8 cellular contexts compared by ENCODE assay signal in the genomic region with DNA sequence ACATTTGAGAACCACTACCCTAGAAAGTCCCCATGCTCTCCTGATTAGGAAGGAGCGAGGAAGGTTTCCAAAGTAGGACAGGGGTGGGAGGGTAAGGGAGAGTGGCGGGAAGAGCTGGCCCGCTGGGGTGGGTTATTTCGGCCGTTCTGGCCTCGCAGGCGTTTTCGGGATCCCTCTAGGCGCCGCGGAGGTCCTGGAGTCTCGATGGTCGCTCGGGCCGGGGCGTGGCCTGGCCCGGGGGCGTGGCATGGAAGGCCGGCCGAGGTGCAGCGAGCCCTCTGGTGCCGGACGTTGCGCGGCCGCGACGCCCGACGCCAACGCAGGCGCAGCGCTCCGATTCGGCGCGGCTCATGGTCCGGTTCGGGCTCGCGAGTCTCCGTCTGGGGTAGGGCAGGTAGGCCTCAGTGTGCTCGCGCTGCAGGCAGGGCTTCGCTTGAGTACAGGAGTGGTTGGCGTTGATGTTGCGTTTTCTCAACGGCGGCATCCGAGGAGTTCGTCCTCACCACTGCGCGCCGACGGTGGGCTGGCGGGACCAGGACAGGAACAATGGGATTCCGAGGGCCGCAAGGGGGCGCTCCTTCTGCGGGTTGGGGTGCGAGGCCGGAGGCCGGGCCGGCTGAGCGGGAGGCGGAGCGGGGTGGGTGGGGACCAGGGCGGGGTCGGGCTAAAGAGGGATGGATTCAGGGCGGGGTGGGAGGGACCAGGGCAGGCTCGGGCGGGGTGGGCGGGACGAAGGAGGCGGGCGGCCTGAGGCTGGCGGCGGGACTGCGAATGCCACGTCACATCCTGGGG. TPM values are rescaled to one million over a fixed set of nuclear protein-coding genes. Genes with fewer than 3 reads are reported as not detected.
DNase-seq lines count a peak whose midpoint lies in the region; ATAC-seq, FAIRE-seq and TF ChIP-seq lines count a peak whose summit lies in the region.

A gene with protein sequence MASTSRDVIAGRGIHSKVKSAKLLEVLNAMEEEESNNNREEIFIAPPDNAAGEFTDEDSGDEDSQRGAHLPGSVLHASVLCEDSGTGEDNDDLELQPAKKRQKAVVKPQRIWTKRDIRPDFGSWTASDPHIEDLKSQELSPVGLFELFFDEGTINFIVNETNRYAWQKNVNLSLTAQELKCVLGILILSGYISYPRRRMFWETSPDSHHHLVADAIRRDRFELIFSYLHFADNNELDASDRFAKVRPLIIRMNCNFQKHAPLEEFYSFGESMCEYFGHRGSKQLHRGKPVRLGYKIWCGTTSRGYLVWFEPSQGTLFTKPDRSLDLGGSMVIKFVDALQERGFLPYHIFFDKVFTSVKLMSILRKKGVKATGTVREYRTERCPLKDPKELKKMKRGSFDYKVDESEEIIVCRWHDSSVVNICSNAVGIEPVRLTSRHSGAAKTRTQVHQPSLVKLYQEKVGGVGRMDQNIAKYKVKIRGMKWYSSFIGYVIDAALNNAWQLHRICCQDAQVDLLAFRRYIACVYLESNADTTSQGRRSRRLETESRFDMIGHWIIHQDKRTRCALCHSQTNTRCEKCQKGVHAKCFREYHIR (plus strand): TSS at position 287 of the 792 bp plus-strand sequence. CDS start 7,628 bp downstream, outside the sequence.

- peak within 1 kb of the TSS; percentile 91 for H3K4me2 ChIP-seq in A549

- H3K27ac ChIP-seq in A549 (peak within 1 kb of the TSS; percentile 81 to 92), brain microvascular endothelial cell (peak within 1 kb of the TSS; percentile 86), iPS-20b (ENCODE audit: low read length) (peak within 1 kb of the TSS; percentile 91), skin epidermis (peak within 1 kb of the TSS; percentile 59 to 94 (median 90))

- TF ChIP-seq EP300 in A549 (IDR thresholded peaks at IDR 0.05), result no peak

- peaks cover 4% of the 10 kb centered on the region; the same call in 1 of the 3 replicates for H3K4me1 ChIP-seq in A549
- peaks cover 19% of the 10 kb centered on the region; the same call in 1 of the 2 replicates for H3K4me1 ChIP-seq in iPS-20b (ENCODE audit: insufficient read depth, low read length)

- WGBS in A549 (ENCODE audit: missing lambda C conversion rate), result 3% methylated on average over 29 of the region's 80 CpGs

- H3K27me3 ChIP-seq in brain microvascular endothelial cell (replicated peaks), result no peaks in the 10 kb centered on the region
- H3K27me3 ChIP-seq in iPS-20b (ENCODE audit: insufficient read depth, low read length), result no peaks in the 10 kb centered on the region

- no peak for FAIRE-seq in A549 (lab: Jason Lieb, UNC)

- H3K9ac ChIP-seq in iPS-20b (ENCODE audit: low read depth, low read length), result peak within 1 kb of the TSS; percentile 89

- peak; percentile 79 to 96 for DNase-seq in A549 (ENCODE audit: low read depth in 1 of 2, low spot score in 1 of 2)
- DNase-seq in NCI-H2107 (lab: John Stamatoyannopoulos, UW), result peak; percentile 96
- DNase-seq in UCSD-AML1 (lab: John Stamatoyannopoulos, UW; ENCODE audit: unreplicated experiment), result peak; percentile 95
- DNase-seq in brain microvascular endothelial cell, result peak; percentile 82

- no peaks in the 10 kb centered on the region for H3K9me3 ChIP-seq in A549
- H3K9me3 ChIP-seq in iPS-20b (ENCODE audit: insufficient read depth, low read depth, low read length), result no peaks in the 10 kb centered on the region

- TF ChIP-seq RAD21 in A549 (conservative IDR thresholded peaks at IDR 0.05 in 1 of 2, IDR thresholded peaks at IDR 0.05 in 1 of 2), result peak; percentile 31 to 59

- ATAC-seq in A549 (peak; percentile 95 to 97), GM18520 (IDR thresholded peaks at IDR 0.05; ENCODE audit: unreplicated experiment) (peak; percentile 90), HG03060 (IDR thresholded peaks at IDR 0.05; ENCODE audit: low read depth, unreplicated experiment) (peak; percentile 73)

- TF ChIP-seq POLR2A in A549 (IDR thresholded peaks at IDR 0.05; ENCODE audit: low read length), result peak; percentile 98

- CTCF ChIA-PET in A549 (lab: Yijun Ruan, JAX), result interaction anchor here (0.6 to 1.8 kb wide), 7 partner anchors 9 to 126 kb away, joined by 3 to 13 read pairs (median 3); no protein-coding TSS in a partner anchor

- H3K4me3 ChIP-seq in A549, result peak within 1 kb of the TSS; percentile 62
- H3K4me3 ChIP-seq in brain microvascular endothelial cell (ENCODE audit: low read depth, low read length), result peak within 1 kb of the TSS; percentile 80
- peak within 1 kb of the TSS; percentile 86 for H3K4me3 ChIP-seq in iPS-20b (ENCODE audit: low read length)
- H3K4me3 ChIP-seq in skin epidermis, result peak within 1 kb of the TSS; percentile 33 to 65 (median 52)

- peak; percentile 83 for TF ChIP-seq CTCF in A549 (IDR thresholded peaks at IDR 0.05)
- TF ChIP-seq CTCF in brain microvascular endothelial cell (IDR thresholded peaks at IDR 0.05; ENCODE audit: low read depth, low read length, missing control alignments), result peak; percentile 76

- POLR2A ChIA-PET in A549 (lab: Yijun Ruan, JAX), result interaction anchor here (0.5 to 1.5 kb wide), 12 partner anchors 9 to 80 kb away, joined by 3 to 18 read pairs (median 4); a partner anchor contains a TSS

- no peaks in the 10 kb centered on the region for H3K36me3 ChIP-seq in brain microvascular endothelial cell (replicated peaks)
- peaks cover 5% of the 10 kb centered on the region; the same call in 1 of the 2 replicates for H3K36me3 ChIP-seq in iPS-20b (ENCODE audit: insufficient read depth, low read depth, low read length)

- in situ Hi-C loops in brain microvascular endothelial cell (cut with HindIII; ENCODE audit: low pct_ligation_motif_present, low sequenced_read_pairs), result no loop called here

TF ChIP-seq in A549, 52 proteins besides CTCF, POLR2A, EP300 and RAD21 (continues in another document):
- no peak for TF ChIP-seq MYC (IDR thresholded peaks at IDR 0.05; ENCODE audit: borderline replicate concordance, low read length)
- TF ChIP-seq CHD4 (IDR thresholded peaks at IDR 0.05; ENCODE audit: borderline replicate concordance), result no peak
- no peak for TF ChIP-seq BHLHE40 (IDR thresholded peaks at IDR 0.05; ENCODE audit: low read depth, low read length)
- TF ChIP-seq, protein P1, sequence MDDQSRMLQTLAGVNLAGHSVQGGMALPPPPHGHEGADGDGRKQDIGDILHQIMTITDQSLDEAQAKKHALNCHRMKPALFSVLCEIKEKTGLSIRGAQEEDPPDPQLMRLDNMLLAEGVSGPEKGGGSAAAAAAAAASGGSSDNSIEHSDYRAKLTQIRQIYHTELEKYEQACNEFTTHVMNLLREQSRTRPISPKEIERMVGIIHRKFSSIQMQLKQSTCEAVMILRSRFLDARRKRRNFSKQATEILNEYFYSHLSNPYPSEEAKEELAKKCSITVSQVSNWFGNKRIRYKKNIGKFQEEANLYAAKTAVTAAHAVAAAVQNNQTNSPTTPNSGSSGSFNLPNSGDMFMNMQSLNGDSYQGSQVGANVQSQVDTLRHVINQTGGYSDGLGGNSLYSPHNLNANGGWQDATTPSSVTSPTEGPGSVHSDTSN (IDR thresholded peaks at IDR 0.05), result no peak
- no peak for TF ChIP-seq ZC3H11A (IDR thresholded peaks at IDR 0.05)
- TF ChIP-seq JUN (IDR thresholded peaks at IDR 0.05), result peak; percentile 49 to 83; a peak in 4 of 5 replicates
- no peak for TF ChIP-seq FOXS1 (CRISPR knock-in tag; IDR thresholded peaks at IDR 0.05)
- no peak for TF ChIP-seq RNF2 (IDR thresholded peaks at IDR 0.05; ENCODE audit: borderline replicate concordance, low read depth)
- TF ChIP-seq, protein P2, sequence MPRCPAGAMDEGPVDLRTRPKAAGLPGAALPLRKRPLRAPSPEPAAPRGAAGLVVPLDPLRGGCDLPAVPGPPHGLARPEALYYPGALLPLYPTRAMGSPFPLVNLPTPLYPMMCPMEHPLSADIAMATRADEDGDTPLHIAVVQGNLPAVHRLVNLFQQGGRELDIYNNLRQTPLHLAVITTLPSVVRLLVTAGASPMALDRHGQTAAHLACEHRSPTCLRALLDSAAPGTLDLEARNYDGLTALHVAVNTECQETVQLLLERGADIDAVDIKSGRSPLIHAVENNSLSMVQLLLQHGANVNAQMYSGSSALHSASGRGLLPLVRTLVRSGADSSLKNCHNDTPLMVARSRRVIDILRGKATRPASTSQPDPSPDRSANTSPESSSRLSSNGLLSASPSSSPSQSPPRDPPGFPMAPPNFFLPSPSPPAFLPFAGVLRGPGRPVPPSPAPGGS (IDR thresholded peaks at IDR 0.05), result peak; percentile 61; the same call in 1 of the 3 replicates
- 0 out of 2 replicates have a peak, but pooled peaks have one; percentile 50 for TF ChIP-seq TFCP2L1 (CRISPR knock-in tag; IDR thresholded peaks at IDR 0.05)
- TF ChIP-seq, protein P3, sequence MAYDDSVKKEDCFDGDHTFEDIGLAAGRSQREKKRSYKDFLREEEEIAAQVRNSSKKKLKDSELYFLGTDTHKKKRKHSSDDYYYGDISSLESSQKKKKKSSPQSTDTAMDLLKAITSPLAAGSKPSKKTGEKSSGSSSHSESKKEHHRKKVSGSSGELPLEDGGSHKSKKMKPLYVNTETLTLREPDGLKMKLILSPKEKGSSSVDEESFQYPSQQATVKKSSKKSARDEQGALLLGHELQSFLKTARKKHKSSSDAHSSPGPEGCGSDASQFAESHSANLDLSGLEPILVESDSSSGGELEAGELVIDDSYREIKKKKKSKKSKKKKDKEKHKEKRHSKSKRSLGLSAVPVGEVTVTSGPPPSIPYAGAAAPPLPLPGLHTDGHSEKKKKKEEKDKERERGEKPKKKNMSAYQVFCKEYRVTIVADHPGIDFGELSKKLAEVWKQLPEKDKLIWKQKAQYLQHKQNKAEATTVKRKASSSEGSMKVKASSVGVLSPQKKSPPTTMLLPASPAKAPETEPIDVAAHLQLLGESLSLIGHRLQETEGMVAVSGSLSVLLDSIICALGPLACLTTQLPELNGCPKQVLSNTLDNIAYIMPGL (CRISPR knock-in tag; IDR thresholded peaks at IDR 0.05; ENCODE audit: borderline replicate concordance), result peak; percentile 79; the same call in 1 of the 2 replicates
- TF ChIP-seq, protein P4, sequence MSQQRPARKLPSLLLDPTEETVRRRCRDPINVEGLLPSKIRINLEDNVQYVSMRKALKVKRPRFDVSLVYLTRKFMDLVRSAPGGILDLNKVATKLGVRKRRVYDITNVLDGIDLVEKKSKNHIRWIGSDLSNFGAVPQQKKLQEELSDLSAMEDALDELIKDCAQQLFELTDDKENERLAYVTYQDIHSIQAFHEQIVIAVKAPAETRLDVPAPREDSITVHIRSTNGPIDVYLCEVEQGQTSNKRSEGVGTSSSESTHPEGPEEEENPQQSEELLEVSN (IDR thresholded peaks at IDR 0.05; ENCODE audit: borderline replicate concordance, low read depth), result no peak
- no peak for TF ChIP-seq CBX2 (IDR thresholded peaks at IDR 0.05; ENCODE audit: borderline replicate concordance, low read depth)
- no peak for TF ChIP-seq SREBF2 (IDR thresholded peaks at IDR 0.05)
- no peak for TF ChIP-seq RARB (CRISPR knock-in tag; IDR thresholded peaks at IDR 0.05)

RNA-seq across cellular contexts. Expression of the gene that starts here (rescaled TPM):
- polyA plus RNA-seq in A549 (2011; rRNA removed) (7.1 and 7.6 TPM in 2 replicates), A549 (2017; fragmentation: RNase III; extraction: RNeasy Plus Mini Kit Qiagen cat#74134 plus additional on column Dnase treatment) (5.6 to 6.8 TPM (median 5.8 TPM) in 3 replicates)
- 4.6 and 4.8 TPM in 2 replicates for polyA plus RNA-seq in A549 (2012; cell fraction: cytosol; rRNA removed)
- polyA plus RNA-seq in A549 (2012; cell fraction: nucleus; rRNA removed), result 6.2 and 9.1 TPM in 2 replicates
- 5.9 and 8.7 TPM in 2 replicates for polyA minus RNA-seq in A549 (2011; rRNA and poly(A)+ RNA removed)

Comparison
In these comparisons a context has a peak if more than half of its experiments do, and no peak if none do; other contexts are left out.
1. Peak in every context shown above with its lines: DNase-seq, ATAC-seq, H3K4me3 ChIP-seq and H3K27ac ChIP-seq.